ENCODE assay signal across 23 cellular contexts in genomic region chr5:107319921-107320320, GRCh38.
"Had no signal": no experiment of that assay in that cellular context is flagged by ENCODE, and none has a peak within 500 bp of the region (broad histone marks: within the 10 kb centered on the region; RNA-seq: fewer than 3 reads in every experiment).

No MANE protein-coding gene starts in this region.

- H3K4me3 ChIP-seq: coronary artery, dorsolateral prefrontal cortex, esophagus muscularis mucosa, gastrocnemius medialis, heart right ventricle, left lung, lower lobe of right lung had no signal

- H3K27ac ChIP-seq: coronary artery, dorsolateral prefrontal cortex, esophagus muscularis mucosa, gastrocnemius medialis, heart right ventricle, left lung, lower lobe of right lung had no signal

- ATAC-seq: gastrocnemius medialis; heart right ventricle; left cardiac atrium; left lung; left ventricle myocardium superior; lower lobe of right lung; naive thymus-derived CD4-positive, alpha-beta T cell had no signal

- DNase-seq: dermis blood vessel endothelial cell; dorsolateral prefrontal cortex; effector CD4-positive, alpha-beta T cell; effector memory CD4-positive, alpha-beta T cell; foreskin melanocyte; gastrocnemius medialis; glutamatergic neuron; head of caudate nucleus; heart right ventricle; hippocampal formation; left cardiac atrium; left lung; left ventricle myocardium superior; lower lobe of right lung; mesendoderm; midbrain; naive thymus-derived CD4-positive, alpha-beta T cell had no signal

- H3K36me3 ChIP-seq: esophagus muscularis mucosa, gastrocnemius medialis, heart right ventricle, left lung, lower lobe of right lung had no signal

- H3K27me3 ChIP-seq: dorsolateral prefrontal cortex, esophagus muscularis mucosa, gastrocnemius medialis, heart right ventricle, left lung had no signal

- H3K9me3 ChIP-seq: esophagus muscularis mucosa, gastrocnemius medialis, heart right ventricle, left lung, lower lobe of right lung had no signal

- FAIRE-seq: colon, endothelial cell of umbilical vein, islet of Langerhans, keratinocyte had no signal

- H3K4me1 ChIP-seq: esophagus muscularis mucosa, gastrocnemius medialis, left lung, lower lobe of right lung had no signal
